9 cellular contexts compared by ENCODE assay signal in genomic region chr11:117094776-117095175, GRCh38. TPM values are rescaled to one million over a fixed set of nuclear protein-coding genes. Genes with fewer than 3 reads are reported as not detected.
DNase-seq lines count a peak whose midpoint lies in the region; ATAC-seq and TF ChIP-seq lines count a peak whose summit lies in the region.
"Had no signal": no experiment of that assay in that cellular context is flagged by ENCODE, and none has a peak within 500 bp of the region (broad histone marks: within the 10 kb centered on the region; RNA-seq: fewer than 3 reads in every experiment).

No MANE protein-coding gene starts in this region.

- CTCF ChIA-PET in activated CD4-positive, alpha-beta T cell treated with anti-CD3 and anti-CD28 coated beads for 36 hours (lab: Charles Lee), result interaction anchor here (0.6 to 1.5 kb wide), 10 partner anchors 11 to 1201 kb away, joined by 3 to 10 read pairs (median 4); no protein-coding TSS in a partner anchor
- CTCF ChIA-PET in RWPE1 (lab: Yijun Ruan, JAX), result no interaction called here

- H3K4me1 Mint-ChIP-seq in activated CD4-positive, alpha-beta T cell treated with anti-CD3 and anti-CD28 coated beads for 36 hours, result peaks cover 80% of the 10 kb centered on the region
- H3K4me1 Mint-ChIP-seq in stimulated activated effector memory CD8-positive, alpha-beta T cell treated with anti-CD3 and anti-CD28 coated beads, Interleukin-12 subunit alpha, Interleukin-12 subunit beta, amount 100 ng/mL, for 72 hours, result peaks cover 86% of the 10 kb centered on the region

- intact Hi-C loops in activated CD4-positive, alpha-beta T cell treated with anti-CD3 and anti-CD28 coated beads for 36 hours (cut with DNase I, micrococcal nuclease), result loop anchor here in 1 of 2 experiments (1.0 to 5.0 kb wide), 2 partner anchors 163 to 1133 kb away; partner anchors contain the start of gene JAML

- DNase-seq in activated CD4-positive, alpha-beta T cell treated with anti-CD3 and anti-CD28 coated beads for 36 hours, result no peak
- DNase-seq in activated CD4-positive, alpha-beta T cell treated with anti-CD3 and anti-CD28 coated beads, Interleukin-2, amount 50 U/mL, for 1 hour, result no peak
- DNase-seq in inferior parietal cortex (ENCODE audit: extremely low spot score) (peak; percentile 61), RWPE1 (ENCODE audit: low spot score) (no peak), GM19240 (ENCODE audit: insufficient read length, low spot score) (no peak)
- DNase-seq in stimulated activated effector memory CD8-positive, alpha-beta T cell treated with anti-CD3 and anti-CD28 coated beads, Interleukin-12 subunit alpha, Interleukin-12 subunit beta, amount 100 ng/mL, for 72 hours (ENCODE audit: low spot score in 2 of 2), result no peak
- DNase-seq: spleen had no signal

- peak overlapping the region; percentile 52 for H3K27ac Mint-ChIP-seq in activated CD4-positive, alpha-beta T cell treated with anti-CD3 and anti-CD28 coated beads for 36 hours
- H3K27ac Mint-ChIP-seq in stimulated activated effector memory CD8-positive, alpha-beta T cell treated with anti-CD3 and anti-CD28 coated beads, Interleukin-12 subunit alpha, Interleukin-12 subunit beta, amount 100 ng/mL, for 72 hours, result peak overlapping the region; percentile 95

- H3K36me3 Mint-ChIP-seq in activated CD4-positive, alpha-beta T cell treated with anti-CD3 and anti-CD28 coated beads for 36 hours (ENCODE audit: low read depth), result peaks cover 20% of the 10 kb centered on the region
- peaks cover 49% of the 10 kb centered on the region for H3K36me3 Mint-ChIP-seq in stimulated activated effector memory CD8-positive, alpha-beta T cell treated with anti-CD3 and anti-CD28 coated beads, Interleukin-12 subunit alpha, Interleukin-12 subunit beta, amount 100 ng/mL, for 72 hours

- no peak for ATAC-seq in activated CD4-positive, alpha-beta T cell treated with anti-CD3 and anti-CD28 coated beads for 36 hours
- no peak for ATAC-seq in stimulated activated effector memory CD8-positive, alpha-beta T cell treated with anti-CD3 and anti-CD28 coated beads, Interleukin-12 subunit alpha, Interleukin-12 subunit beta, amount 100 ng/mL, for 72 hours
- no peak for ATAC-seq in GM19023 (IDR thresholded peaks at IDR 0.05; ENCODE audit: unreplicated experiment)

- POLR2A ChIA-PET in activated CD4-positive, alpha-beta T cell treated with anti-CD3 and anti-CD28 coated beads for 36 hours (lab: Charles Lee), result interaction anchor here (0.6 to 1.8 kb wide), 7 partner anchors 22 to 241 kb away, joined by 3 to 5 read pairs (median 4); no protein-coding TSS in a partner anchor
- POLR2A ChIA-PET in RWPE1 (lab: Yijun Ruan, JAX; ENCODE audit: low non-redundant PET), result no interaction called here

- peaks cover 6% of the 10 kb centered on the region for H3K9me3 Mint-ChIP-seq in activated CD4-positive, alpha-beta T cell treated with anti-CD3 and anti-CD28 coated beads for 36 hours (ENCODE audit: low read depth)
- peaks cover 5% of the 10 kb centered on the region for H3K9me3 Mint-ChIP-seq in stimulated activated effector memory CD8-positive, alpha-beta T cell treated with anti-CD3 and anti-CD28 coated beads, Interleukin-12 subunit alpha, Interleukin-12 subunit beta, amount 100 ng/mL, for 72 hours

- peak overlapping the region; percentile 93 for H3K4me3 Mint-ChIP-seq in activated CD4-positive, alpha-beta T cell treated with anti-CD3 and anti-CD28 coated beads for 36 hours
- peak overlapping the region; percentile 90 for H3K4me3 Mint-ChIP-seq in stimulated activated effector memory CD8-positive, alpha-beta T cell treated with anti-CD3 and anti-CD28 coated beads, Interleukin-12 subunit alpha, Interleukin-12 subunit beta, amount 100 ng/mL, for 72 hours

- peak overlapping the region; percentile 95 for H3K27ac ChIP-seq in angular gyrus (ENCODE audit: low read depth, low read length)
- no peak overlapping the region for H3K27ac ChIP-seq in RWPE1

- no peak for TF ChIP-seq CTCF in RWPE1 (conservative IDR thresholded peaks at IDR 0.05; ENCODE audit: low read depth)

- H3K27me3 Mint-ChIP-seq in activated CD4-positive, alpha-beta T cell treated with anti-CD3 and anti-CD28 coated beads for 36 hours, result no peaks in the 10 kb centered on the region

RNA-seq across cellular contexts. Expression of gene SIK3, which starts 3.5 kb away (rescaled TPM):
- 10 to 100 TPM; 23.6 to 25.3 TPM for total RNA-seq in activated CD4-positive, alpha-beta T cell treated with anti-CD3 and anti-CD28 coated beads for 36 hours

RNA-seq across cellular contexts. Expression of gene PAFAH1B2, which starts 49.3 kb away (rescaled TPM):
- total RNA-seq in activated CD4-positive, alpha-beta T cell treated with anti-CD3 and anti-CD28 coated beads for 36 hours, result 10 to 100 TPM; 44.8 to 57.5 TPM
